9 cellular contexts compared by ENCODE assay signal in genomic region chr6:14476793-14477531, GRCh38.
DNase-seq lines count a peak whose midpoint lies in the region; ATAC-seq, FAIRE-seq and TF ChIP-seq lines count a peak whose summit lies in the region.
"Had no signal": no experiment of that assay in that cellular context is flagged by ENCODE, and none has a peak within 500 bp of the region (broad histone marks: within the 10 kb centered on the region; RNA-seq: fewer than 3 reads in every experiment).

No MANE protein-coding gene starts in this region.

- H3K9me3 ChIP-seq in thyroid gland: no peaks in the 10 kb centered on the region

- ATAC-seq in left lobe of liver: peak; percentile 84
- ATAC-seq in HG03378 (IDR thresholded peaks at IDR 0.05; ENCODE audit: unreplicated experiment): no peak
- ATAC-seq in HG03571 (IDR thresholded peaks at IDR 0.05; ENCODE audit: unreplicated experiment): no peak
- no peak for ATAC-seq in SK-N-SH treated with all-trans-retinoic acid at 6 μM for 48 hours

- H3K27ac ChIP-seq in thyroid gland: peak overlapping the region in 1 of 3 donors; percentile 37

- 14 to 31% methylated on average over 12 of the region's 12 CpGs for WGBS in thyroid gland, 2 donors

- H3K4me3 ChIP-seq in bronchial epithelial cell (ENCODE audit: low read depth, low read length) (no peak overlapping the region), thyroid gland (replicated peaks in 1 of 3) (no peak overlapping the region)

- peak; percentile 32 for FAIRE-seq in bronchial epithelial cell (lab: Jason Lieb, UNC)

- intact Hi-C loops in thyroid gland (cut with DNase I): no loop called here

- H3K27me3 ChIP-seq in bronchial epithelial cell (ENCODE audit: control insufficient read depth, insufficient read depth, low read length): no peaks in the 10 kb centered on the region
- H3K27me3 ChIP-seq in thyroid gland: no peaks in the 10 kb centered on the region

- DNase-seq in HT1080 (ENCODE audit: low read depth) (peak; percentile 10), bronchial epithelial cell (ENCODE audit: low read depth) (no peak), left lobe of liver (ENCODE audit: low spot score) (peak; percentile 61), thyroid gland (peak; percentile 17 to 31), NCI-H345 (lab: John Stamatoyannopoulos, UW) (no peak)
- DNase-seq: activated CD4-positive, alpha-beta T cell treated with anti-CD3 and anti-CD28 coated beads, Interleukin-2, amount 50 U/mL, for 4 hours had no signal

- peaks cover 6 to 14% of the 10 kb centered on the region in 2 donors for H3K4me1 ChIP-seq in thyroid gland

- TF ChIP-seq CTCF in bronchial epithelial cell (IDR thresholded peaks at IDR 0.05; ENCODE audit: insufficient read depth, low read length, severe bottlenecking): no peak
- no peak for TF ChIP-seq CTCF in thyroid gland (IDR thresholded peaks at IDR 0.05)

- H3K36me3 ChIP-seq in bronchial epithelial cell (ENCODE audit: control insufficient read depth, insufficient read depth, low read length): no peaks in the 10 kb centered on the region
- no peaks in the 10 kb centered on the region for H3K36me3 ChIP-seq in thyroid gland

- no peak for TF ChIP-seq POLR2A in thyroid gland (IDR thresholded peaks at IDR 0.05)

TF ChIP-seq in SK-N-SH treated with all-trans-retinoic acid at 6 μM for 48 hours, 23 proteins besides CTCF, POLR2A, EP300 and RAD21:
- TF ChIP-seq ZNF565 (CRISPR knock-in tag; conservative IDR thresholded peaks at IDR 0.05; ENCODE audit: low read depth) (no peak), PPARA (CRISPR knock-in tag; IDR thresholded peaks at IDR 0.05; ENCODE audit: borderline replicate concordance) (no peak), ZFP30 (CRISPR knock-in tag; IDR thresholded peaks at IDR 0.05) (no peak), ZNF70 (CRISPR knock-in tag; IDR thresholded peaks at IDR 0.05) (no peak), CREB5 (CRISPR knock-in tag; IDR thresholded peaks at IDR 0.05; ENCODE audit: low read depth) (no peak)

Comparison
In these comparisons a context has a peak if more than half of its experiments do, and no peak if none do; other contexts are left out.
1. DNase-seq: peak in HT1080 (single experiment), left lobe of liver (single experiment) and thyroid gland (2 of 2); none in bronchial epithelial cell (single experiment) and NCI-H345 (single experiment).